In the genomic region with DNA sequence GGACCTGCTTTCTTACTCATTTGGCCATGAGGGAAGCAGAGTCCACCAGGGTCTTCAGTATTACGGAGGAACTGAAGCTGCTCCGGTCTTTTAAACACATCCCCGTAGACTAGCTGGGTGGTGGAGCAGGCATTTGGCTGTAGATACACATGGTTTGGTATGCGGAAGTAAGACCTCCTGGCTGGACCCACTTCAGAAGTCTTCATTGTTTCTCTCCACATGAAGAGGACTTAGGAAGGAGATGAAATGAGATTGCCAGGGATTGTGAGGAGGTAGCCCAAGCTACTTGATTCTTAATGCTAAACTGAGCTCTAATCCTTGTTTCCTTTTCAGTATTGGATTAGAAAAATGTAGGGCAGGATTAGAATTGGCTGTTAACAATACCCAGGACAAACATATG, we compare ENCODE assay signal across 21 cellular contexts. TPM values are rescaled to one million over a fixed set of nuclear protein-coding genes. Genes with fewer than 3 reads are reported as not detected.
DNase-seq lines count a peak whose midpoint lies in the region; ATAC-seq, FAIRE-seq and TF ChIP-seq lines count a peak whose summit lies in the region.
"Had no signal": no experiment of that assay in that cellular context is flagged by ENCODE, and none has a peak within 500 bp of the region (broad histone marks: within the 10 kb centered on the region; RNA-seq: fewer than 3 reads in every experiment).

No MANE protein-coding gene starts in this region.

- no peaks in the 10 kb centered on the region for H3K79me1 ChIP-seq in mesendoderm (ENCODE audit: low read length)

- H4K8ac ChIP-seq in mesendoderm (ENCODE audit: low read depth, low read length), result no peak overlapping the region

- H3K36me3 ChIP-seq in A673 (ENCODE audit: insufficient read depth, low read length, poor library complexity, severe bottlenecking) (no peaks in the 10 kb centered on the region), bronchial epithelial cell (ENCODE audit: control insufficient read depth, insufficient read depth, low read length) (no peaks in the 10 kb centered on the region), mesendoderm (ENCODE audit: control insufficient read depth, insufficient read depth, low read length) (no peaks in the 10 kb centered on the region), esophagus squamous epithelium (no peaks in the 10 kb centered on the region), Peyer's patch (no peaks in the 10 kb centered on the region)
- H3K36me3 ChIP-seq: stomach had no signal

- ATAC-seq in HG03469 (IDR thresholded peaks at IDR 0.05; ENCODE audit: unreplicated experiment), result no peak
- ATAC-seq: T-helper 17 cell had no signal

- no peaks in the 10 kb centered on the region for H3K79me2 ChIP-seq in mesendoderm (ENCODE audit: control insufficient read depth, insufficient read depth, low read length)

- H3K18ac ChIP-seq in mesendoderm (ENCODE audit: low read length), result no peak overlapping the region

- CTCF ChIA-PET in A673 (lab: Charles Lee), result no interaction called here

- BruUV-seq in A673 (replicated peaks; lab: Mats Ljungman, UMichigan), result no TSS peak

- no peak overlapping the region for H3K4me2 ChIP-seq in mesendoderm (ENCODE audit: low read length)
- H3K4me2 ChIP-seq: PC-9 had no signal

- intact Hi-C loops in A673 (cut with micrococcal nuclease; ENCODE audit: unreplicated experiment) (no loop called here), esophagus squamous epithelium (cut with DNase I) (no loop called here)

- no peak overlapping the region for H3K9ac ChIP-seq in mesendoderm (ENCODE audit: low read length)

- H3K4me1 ChIP-seq in A673 (ENCODE audit: insufficient read depth, low read length, poor library complexity, severe bottlenecking) (no peaks in the 10 kb centered on the region), mesendoderm (ENCODE audit: control insufficient read depth, low read depth, low read length) (no peaks in the 10 kb centered on the region), esophagus squamous epithelium (peaks cover 0 to 6% (median 0%) of the 10 kb centered on the region in 3 donors), Peyer's patch (no peaks in the 10 kb centered on the region)

- TF ChIP-seq CTCF in A673 (conservative IDR thresholded peaks at IDR 0.05; ENCODE audit: low read depth, low read length) (no peak), bronchial epithelial cell (IDR thresholded peaks at IDR 0.05; ENCODE audit: insufficient read depth, low read length, severe bottlenecking) (no peak), esophagus squamous epithelium (IDR thresholded peaks at IDR 0.05) (no peak), Peyer's patch (IDR thresholded peaks at IDR 0.05) (no peak)

- H2AK5ac ChIP-seq in mesendoderm (ENCODE audit: low read length), result no peak overlapping the region

- TF ChIP-seq RAD21 in Ishikawa (IDR thresholded peaks at IDR 0.05; ENCODE audit: low read depth), result no peak

- no peak overlapping the region for H3K56ac ChIP-seq in mesendoderm (ENCODE audit: low read length)

- H3K4ac ChIP-seq in mesendoderm (ENCODE audit: low read depth, low read length), result no peak overlapping the region

- H2BK15ac ChIP-seq in mesendoderm (replicated peaks; ENCODE audit: low read depth), result no peak overlapping the region

- no peak overlapping the region for H2BK120ac ChIP-seq in mesendoderm (ENCODE audit: low read depth, low read length)

- no peak overlapping the region for H4K5ac ChIP-seq in mesendoderm (ENCODE audit: low read length)

- no peak overlapping the region for H2BK5ac ChIP-seq in mesendoderm (ENCODE audit: low read length)

- H3K4me3 ChIP-seq in A673 (ENCODE audit: low read depth, low read length, poor library complexity, severe bottlenecking) (no peak overlapping the region), bronchial epithelial cell (ENCODE audit: low read depth, low read length) (no peak overlapping the region), mesendoderm (ENCODE audit: low read length) (no peak overlapping the region), esophagus squamous epithelium (no peak overlapping the region), Peyer's patch (no peak overlapping the region)
- H3K4me3 ChIP-seq: PC-9, stomach had no signal

- POLR2A ChIA-PET in A673 (lab: Charles Lee; ENCODE audit: low non-redundant PET), result no interaction called here

- no peak overlapping the region for H3K23ac ChIP-seq in mesendoderm (ENCODE audit: low read length)

- no peak for TF ChIP-seq EP300 in Ishikawa (IDR thresholded peaks at IDR 0.05; ENCODE audit: borderline replicate concordance)

- FAIRE-seq in bronchial epithelial cell (lab: Jason Lieb, UNC), result no peak
- FAIRE-seq: A204.1, HTR-8/SVneo, islet of Langerhans had no signal

- TF ChIP-seq POLR2A in esophagus squamous epithelium (IDR thresholded peaks at IDR 0.05) (no peak), Peyer's patch (IDR thresholded peaks at IDR 0.05) (no peak)

- H3K27me3 ChIP-seq in A673 (replicated peaks; ENCODE audit: insufficient read depth, low read depth, low read length, poor library complexity), result no peaks in the 10 kb centered on the region
- H3K27me3 ChIP-seq in bronchial epithelial cell (ENCODE audit: control insufficient read depth, insufficient read depth, low read length), result no peaks in the 10 kb centered on the region
- no peaks in the 10 kb centered on the region for H3K27me3 ChIP-seq in mesendoderm (ENCODE audit: insufficient read depth, low read length, poor library complexity)
- H3K27me3 ChIP-seq in esophagus squamous epithelium, result no peaks in the 10 kb centered on the region
- no peaks in the 10 kb centered on the region for H3K27me3 ChIP-seq in Peyer's patch
- H3K27me3 ChIP-seq: stomach had no signal

- DNase-seq in A673 (ENCODE audit: low spot score), result peak; percentile 39
- DNase-seq in bronchial epithelial cell (ENCODE audit: low read depth), result peak; percentile 6
- peak; percentile 73 for DNase-seq in mesendoderm
- no peak for DNase-seq in esophagus squamous epithelium (lab: John Stamatoyannopoulos, UW)
- DNase-seq in Peyer's patch, result no peak
- DNase-seq in NCI-H1417 treated with DMSO at 0.1 percent for 48 hours (lab: John Stamatoyannopoulos, UW), result no peak
- DNase-seq: activated CD4-positive, alpha-beta memory T cell treated with anti-CD3 and anti-CD28 coated beads for 36 hours; amniotic stem cell; DMS79 treated with DMSO at 0.1 percent for 48 hours; midbrain; NCI-H1436; NCI-H748 treated with DMSO at 0.1 percent for 48 hours; PC-9; stimulated activated CD4-positive, alpha-beta T cell treated with anti-CD3 and anti-CD28 coated beads, Interleukin-4, amount 100 ng/mL, for 24 hours; stomach; T-helper 17 cell had no signal

- H3K27ac ChIP-seq in A673 (ENCODE audit: low read depth, low read length, poor library complexity, severe bottlenecking) (no peak overlapping the region), mesendoderm (ENCODE audit: low read depth, low read length) (no peak overlapping the region), esophagus squamous epithelium (no peak overlapping the region), Peyer's patch (peak overlapping the region in 1 of 4 donors; percentile 9)
- H3K27ac ChIP-seq: PC-9 had no signal

- H3K9me3 ChIP-seq in A673 (ENCODE audit: low read depth, low read length, poor library complexity, severe bottlenecking) (no peaks in the 10 kb centered on the region), esophagus squamous epithelium (no peaks in the 10 kb centered on the region), Peyer's patch (no peaks in the 10 kb centered on the region)
- H3K9me3 ChIP-seq: stomach had no signal

- WGBS in mesendoderm (ENCODE audit: extremely low coverage, insufficient coverage, low lambda C conversion rate), result no CpG with 5 or more reads among the region's 4 CpGs
- WGBS in esophagus squamous epithelium, 2 donors, result 70 to 87% methylated on average over 4 of the region's 4 CpGs

TF ChIP-seq in Ishikawa, 13 proteins besides CTCF, POLR2A, EP300 and RAD21 (continues in another document):
- TF ChIP-seq, protein P1, sequence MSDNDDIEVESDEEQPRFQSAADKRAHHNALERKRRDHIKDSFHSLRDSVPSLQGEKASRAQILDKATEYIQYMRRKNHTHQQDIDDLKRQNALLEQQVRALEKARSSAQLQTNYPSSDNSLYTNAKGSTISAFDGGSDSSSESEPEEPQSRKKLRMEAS (IDR thresholded peaks at IDR 0.05), result no peak
- no peak for TF ChIP-seq EGR1 (IDR thresholded peaks at IDR 0.05)
- no peak for TF ChIP-seq TCF12 (IDR thresholded peaks at IDR 0.05; ENCODE audit: low read depth)
- no peak for TF ChIP-seq FOXM1 (IDR thresholded peaks at IDR 0.05; ENCODE audit: borderline replicate concordance, low read depth)
- peak; percentile 33; the same call in 1 of the 2 replicates for TF ChIP-seq NFIC (IDR thresholded peaks at IDR 0.05)
- TF ChIP-seq TEAD4 (IDR thresholded peaks at IDR 0.05), result peak; percentile 31; the same call in 1 of the 2 replicates
- TF ChIP-seq, protein P2, sequence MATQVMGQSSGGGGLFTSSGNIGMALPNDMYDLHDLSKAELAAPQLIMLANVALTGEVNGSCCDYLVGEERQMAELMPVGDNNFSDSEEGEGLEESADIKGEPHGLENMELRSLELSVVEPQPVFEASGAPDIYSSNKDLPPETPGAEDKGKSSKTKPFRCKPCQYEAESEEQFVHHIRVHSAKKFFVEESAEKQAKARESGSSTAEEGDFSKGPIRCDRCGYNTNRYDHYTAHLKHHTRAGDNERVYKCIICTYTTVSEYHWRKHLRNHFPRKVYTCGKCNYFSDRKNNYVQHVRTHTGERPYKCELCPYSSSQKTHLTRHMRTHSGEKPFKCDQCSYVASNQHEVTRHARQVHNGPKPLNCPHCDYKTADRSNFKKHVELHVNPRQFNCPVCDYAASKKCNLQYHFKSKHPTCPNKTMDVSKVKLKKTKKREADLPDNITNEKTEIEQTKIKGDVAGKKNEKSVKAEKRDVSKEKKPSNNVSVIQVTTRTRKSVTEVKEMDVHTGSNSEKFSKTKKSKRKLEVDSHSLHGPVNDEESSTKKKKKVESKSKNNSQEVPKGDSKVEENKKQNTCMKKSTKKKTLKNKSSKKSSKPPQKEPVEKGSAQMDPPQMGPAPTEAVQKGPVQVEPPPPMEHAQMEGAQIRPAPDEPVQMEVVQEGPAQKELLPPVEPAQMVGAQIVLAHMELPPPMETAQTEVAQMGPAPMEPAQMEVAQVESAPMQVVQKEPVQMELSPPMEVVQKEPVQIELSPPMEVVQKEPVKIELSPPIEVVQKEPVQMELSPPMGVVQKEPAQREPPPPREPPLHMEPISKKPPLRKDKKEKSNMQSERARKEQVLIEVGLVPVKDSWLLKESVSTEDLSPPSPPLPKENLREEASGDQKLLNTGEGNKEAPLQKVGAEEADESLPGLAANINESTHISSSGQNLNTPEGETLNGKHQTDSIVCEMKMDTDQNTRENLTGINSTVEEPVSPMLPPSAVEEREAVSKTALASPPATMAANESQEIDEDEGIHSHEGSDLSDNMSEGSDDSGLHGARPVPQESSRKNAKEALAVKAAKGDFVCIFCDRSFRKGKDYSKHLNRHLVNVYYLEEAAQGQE (IDR thresholded peaks at IDR 0.05; ENCODE audit: low read depth), result no peak
- no peak for TF ChIP-seq ZBTB7A (IDR thresholded peaks at IDR 0.05; ENCODE audit: low read depth)
- no peak for TF ChIP-seq CREB1 (IDR thresholded peaks at IDR 0.05; ENCODE audit: low read depth)

RNA-seq across cellular contexts. Expression of gene STXBP1, which starts 32.9 kb away (rescaled TPM):
- total RNA-seq in A673 (2021) (10.9 and 12.6 TPM in 2 replicates), bronchial epithelial cell (7.9 and 17.1 TPM in 2 replicates), esophagus squamous epithelium (10 to 100 TPM in 2 of 4 donors, 1 to 10 TPM in 2; 4.7 to 36.1 (median 12.2) TPM), Peyer's patch (10 to 100 TPM in 2 of 4 donors, 1 to 10 TPM in 2; 4.4 to 90.8 (median 12.6) TPM)
- polyA plus RNA-seq in mesendoderm (2013, experiment 1 of 2), result 17.7 TPM
- 18.7 TPM for polyA plus RNA-seq in mesendoderm (2013, experiment 2 of 2)

Comparison
In these comparisons a context has a peak if more than half of its experiments do, and no peak if none do; other contexts are left out.
1. DNase-seq: peak in A673 (single experiment), bronchial epithelial cell (single experiment) and mesendoderm (single experiment); none in esophagus squamous epithelium (single experiment), Peyer's patch (0 of 3) and NCI-H1417 treated with DMSO at 0.1 percent for 48 hours (single experiment).